Comparison of ENCODE assay signal across 11 cellular contexts in genomic region chr18:48782381-48782841, GRCh38.
DNase-seq lines count a peak whose midpoint lies in the region; ATAC-seq and TF ChIP-seq lines count a peak whose summit lies in the region.
"Had no signal": no experiment of that assay in that cellular context is flagged by ENCODE, and none has a peak within 500 bp of the region (broad histone marks: within the 10 kb centered on the region; RNA-seq: fewer than 3 reads in every experiment).

No MANE protein-coding gene starts in this region.

- no peaks in the 10 kb centered on the region for H3K9me3 Mint-ChIP-seq in activated CD4-positive, alpha-beta memory T cell treated with anti-CD3 and anti-CD28 coated beads, Interleukin-2, amount 10 ng/mL, durations not matched to agents 7 days and 5 days

- no peak for TF ChIP-seq POLR2A in esophagus muscularis mucosa (IDR thresholded peaks at IDR 0.05; ENCODE audit: low read depth)

- H3K36me3 ChIP-seq in esophagus muscularis mucosa, result peaks cover 0 to 32% (median 2%) of the 10 kb centered on the region in 4 donors
- no peaks in the 10 kb centered on the region for H3K36me3 ChIP-seq in muscle layer of colon (ENCODE audit: insufficient read depth, low read length)
- H3K36me3 ChIP-seq in thoracic aorta, result no peaks in the 10 kb centered on the region

- H3K36me3 Mint-ChIP-seq in activated CD4-positive, alpha-beta memory T cell treated with anti-CD3 and anti-CD28 coated beads, Interleukin-2, amount 10 ng/mL, durations not matched to agents 7 days and 5 days (ENCODE audit: low read depth), result no peaks in the 10 kb centered on the region

- H3K9ac ChIP-seq in muscle layer of colon (ENCODE audit: low read length), result no peak overlapping the region

- ATAC-seq in thoracic aorta (ENCODE audit: insufficient number of reproducible peaks, low FRiP score, low read depth) (peak; percentile 61), HG03108 (IDR thresholded peaks at IDR 0.05; ENCODE audit: unreplicated experiment) (no peak)

- TF ChIP-seq EP300 in esophagus muscularis mucosa (IDR thresholded peaks at IDR 0.05), result no peak

- TF ChIP-seq CTCF in esophagus muscularis mucosa (IDR thresholded peaks at IDR 0.05) (no peak), thoracic aorta (IDR thresholded peaks at IDR 0.05) (no peak), GM10266 (IDR thresholded peaks at IDR 0.05; ENCODE audit: control insufficient read depth, insufficient read depth, low read depth, missing control alignments) (no peak)

- intact Hi-C loops in esophagus muscularis mucosa (cut with DNase I), result loop anchor here (5.0 kb wide), 2 partner anchors 45 to 170 kb away; partner anchors contain the start of gene SMAD7

- DNase-seq in M059J (ENCODE audit: low read depth), result peak; percentile 93
- DNase-seq in esophagus muscularis mucosa (ENCODE audit: extremely low spot score), result no peak
- DNase-seq in thoracic aorta (ENCODE audit: low spot score), result peak; percentile 69
- no peak for DNase-seq in DMS53 treated with DMSO at 0.1 percent for 48 hours (lab: John Stamatoyannopoulos, UW; ENCODE audit: unreplicated experiment)
- DNase-seq in GM10266 (ENCODE audit: extremely low spot score), result no peak
- no peak for DNase-seq in activated CD4-positive, alpha-beta memory T cell treated with anti-CD3 and anti-CD28 coated beads, Interleukin-2, amount 10 ng/mL, durations not matched to agents 7 days and 5 days
- DNase-seq: activated CD8-positive, alpha-beta memory T cell treated with anti-CD3 and anti-CD28 coated beads for 24 hours; MM.1S; NCI-H748 treated with DMSO at 0.1 percent for 48 hours had no signal

- WGBS in esophagus muscularis mucosa, result 61% methylated on average over 6 of the region's 10 CpGs

- no peaks in the 10 kb centered on the region for H3K27me3 Mint-ChIP-seq in activated CD4-positive, alpha-beta memory T cell treated with anti-CD3 and anti-CD28 coated beads, Interleukin-2, amount 10 ng/mL, durations not matched to agents 7 days and 5 days

- no peak overlapping the region for H3K27ac Mint-ChIP-seq in activated CD4-positive, alpha-beta memory T cell treated with anti-CD3 and anti-CD28 coated beads, Interleukin-2, amount 10 ng/mL, durations not matched to agents 7 days and 5 days

- H3K27ac ChIP-seq in esophagus muscularis mucosa (replicated peaks in 1 of 4), result peak overlapping the region; percentile 78 to 82 (median 80)
- peak overlapping the region; percentile 52 for H3K27ac ChIP-seq in muscle layer of colon (ENCODE audit: low read depth, low read length)
- peak overlapping the region; percentile 95 to 97 for H3K27ac ChIP-seq in thoracic aorta

- no peaks in the 10 kb centered on the region for H3K9me3 ChIP-seq in esophagus muscularis mucosa
- H3K9me3 ChIP-seq in muscle layer of colon (ENCODE audit: low read length), result no peaks in the 10 kb centered on the region
- H3K9me3 ChIP-seq in thoracic aorta, result no peaks in the 10 kb centered on the region

- CTCF ChIA-PET in activated CD4-positive, alpha-beta memory T cell treated with anti-CD3 and anti-CD28 coated beads, Interleukin-2, amount 10 ng/mL, durations not matched to agents 7 days and 5 days (lab: Charles Lee), result no interaction called here

- H3K27me3 ChIP-seq in esophagus muscularis mucosa (no peaks in the 10 kb centered on the region), muscle layer of colon (ENCODE audit: control insufficient read depth in 1 of 2, insufficient read depth in 2 of 2, low read length in 2 of 2) (no peaks in the 10 kb centered on the region), thoracic aorta (replicated peaks; ENCODE audit: insufficient read depth) (no peaks in the 10 kb centered on the region)

- H3K4me1 ChIP-seq in esophagus muscularis mucosa (peaks cover 58 to 77% (median 67%) of the 10 kb centered on the region in 4 donors), muscle layer of colon (ENCODE audit: insufficient read depth, low read length) (peaks cover 46% of the 10 kb centered on the region), thoracic aorta (ENCODE audit: control insufficient read depth in 1 of 2, low read depth in 2 of 2) (peaks cover 50 to 92% of the 10 kb centered on the region in 2 donors)

- peaks cover 35% of the 10 kb centered on the region for H3K4me1 Mint-ChIP-seq in activated CD4-positive, alpha-beta memory T cell treated with anti-CD3 and anti-CD28 coated beads, Interleukin-2, amount 10 ng/mL, durations not matched to agents 7 days and 5 days

- no peak overlapping the region for H3K4me3 Mint-ChIP-seq in activated CD4-positive, alpha-beta memory T cell treated with anti-CD3 and anti-CD28 coated beads, Interleukin-2, amount 10 ng/mL, durations not matched to agents 7 days and 5 days

- H3K4me3 ChIP-seq in esophagus muscularis mucosa, result no peak overlapping the region
- H3K4me3 ChIP-seq in muscle layer of colon (ENCODE audit: low read depth in 1 of 2, low read length in 2 of 2), result peak overlapping the region in 1 of 2 donors; percentile 25
- H3K4me3 ChIP-seq in thoracic aorta, result peak overlapping the region; percentile 57

- POLR2A ChIA-PET in activated CD4-positive, alpha-beta memory T cell treated with anti-CD3 and anti-CD28 coated beads, Interleukin-2, amount 10 ng/mL, durations not matched to agents 7 days and 5 days (lab: Charles Lee), result interaction anchor here (1.0 kb wide), 1 partner anchor 51 kb away, joined by 3 read pairs; no protein-coding TSS in a partner anchor

Comparison
In these comparisons a context has a peak if more than half of its experiments do, and no peak if none do; other contexts are left out.
1. DNase-seq: peak in M059J (single experiment) and thoracic aorta (single experiment); none in esophagus muscularis mucosa (single experiment), DMS53 treated with DMSO at 0.1 percent for 48 hours (single experiment), GM10266 (single experiment) and activated CD4-positive, alpha-beta memory T cell treated with anti-CD3 and anti-CD28 coated beads, Interleukin-2, amount 10 ng/mL, durations not matched to agents 7 days and 5 days (single experiment).
2. Peak in every context shown above with its lines, with median percentiles within 50 percentile points of each other: H3K27ac ChIP-seq.